Comparison of ENCODE assay signal across 2 cellular contexts in the genomic region with DNA sequence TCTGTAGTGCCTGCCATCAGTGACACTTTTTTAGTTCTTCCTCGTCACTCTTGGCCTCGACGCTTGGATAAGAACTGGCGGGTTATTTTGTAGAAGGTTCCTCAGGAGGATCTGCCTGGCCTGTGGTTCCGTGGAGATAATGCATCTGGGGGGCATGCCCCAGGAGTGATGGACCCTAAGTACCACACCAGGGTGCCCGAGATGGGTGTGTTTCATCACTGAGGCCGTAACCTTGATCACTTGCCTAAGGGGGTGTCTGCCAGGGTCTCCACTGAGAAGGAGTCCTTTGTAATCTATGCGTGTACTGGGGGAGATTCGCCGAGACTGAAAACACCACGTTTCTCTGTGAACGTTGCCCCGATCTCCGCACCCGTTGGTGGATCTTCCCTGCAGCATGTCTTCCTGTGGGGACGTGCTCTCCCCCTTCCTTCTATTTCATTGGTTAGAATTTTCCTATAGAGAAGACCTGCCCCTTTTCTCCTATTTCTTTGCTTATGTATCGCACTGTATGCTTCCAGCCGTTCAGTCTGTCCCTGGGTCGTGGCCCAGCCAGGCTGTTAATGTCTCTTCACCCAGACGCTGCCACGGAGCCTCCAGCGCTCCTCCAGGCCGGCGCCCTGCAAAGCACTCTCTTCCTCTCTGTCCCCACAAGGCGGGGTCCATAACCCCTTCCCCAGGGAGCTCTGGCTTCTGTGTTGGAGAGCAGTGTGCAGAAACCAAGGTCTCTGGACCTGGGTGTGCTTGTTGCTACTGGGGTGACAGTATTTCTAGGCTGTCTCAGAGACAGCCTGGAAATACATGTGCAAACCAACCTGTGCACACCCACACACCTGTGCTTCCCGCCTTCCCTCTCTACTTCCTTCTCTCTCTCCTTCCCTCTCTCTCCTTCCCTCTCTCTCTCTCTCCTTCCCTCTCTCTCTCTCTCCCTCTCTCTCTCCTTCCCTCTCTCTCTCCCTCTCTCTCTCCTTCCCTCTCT.
TF ChIP-seq lines count a peak whose summit lies in the region.

No MANE protein-coding gene starts in this region.

TF ChIP-seq in HEK293, 187 proteins besides CTCF, POLR2A, EP300 and RAD21:
- TF ChIP-seq ZNF596 (tag by site-specific recombination; IDR thresholded peaks at IDR 0.05): peak; percentile 77
- TF ChIP-seq ZNF626 (tag by site-specific recombination; IDR thresholded peaks at IDR 0.05): no peak
- TF ChIP-seq ZNF423 (tag by site-specific recombination; IDR thresholded peaks at IDR 0.05): no peak
- TF ChIP-seq ZNF214 (tag by site-specific recombination; IDR thresholded peaks at IDR 0.05; ENCODE audit: borderline replicate concordance): no peak
- TF ChIP-seq ZNF426 (tag by site-specific recombination; IDR thresholded peaks at IDR 0.05): no peak
- TF ChIP-seq, protein P1, sequence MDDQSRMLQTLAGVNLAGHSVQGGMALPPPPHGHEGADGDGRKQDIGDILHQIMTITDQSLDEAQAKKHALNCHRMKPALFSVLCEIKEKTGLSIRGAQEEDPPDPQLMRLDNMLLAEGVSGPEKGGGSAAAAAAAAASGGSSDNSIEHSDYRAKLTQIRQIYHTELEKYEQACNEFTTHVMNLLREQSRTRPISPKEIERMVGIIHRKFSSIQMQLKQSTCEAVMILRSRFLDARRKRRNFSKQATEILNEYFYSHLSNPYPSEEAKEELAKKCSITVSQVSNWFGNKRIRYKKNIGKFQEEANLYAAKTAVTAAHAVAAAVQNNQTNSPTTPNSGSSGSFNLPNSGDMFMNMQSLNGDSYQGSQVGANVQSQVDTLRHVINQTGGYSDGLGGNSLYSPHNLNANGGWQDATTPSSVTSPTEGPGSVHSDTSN (CRISPR knock-in tag; IDR thresholded peaks at IDR 0.05): no peak
TF ChIP-seq in HEK293: peak in this region for 1.

TF ChIP-seq in H1, 55 proteins besides CTCF, POLR2A, EP300 and RAD21:
- no peak for TF ChIP-seq CEBPB (IDR thresholded peaks at IDR 0.05; ENCODE audit: low read depth, low read length)
TF ChIP-seq in H1: peak in this region for 0.
